ENCODE assay signal across 11 cellular contexts in genomic region chr13:40640845-40641458, GRCh38. TPM values are rescaled to one million over a fixed set of nuclear protein-coding genes. Genes with fewer than 3 reads are reported as not detected.
A peak's percentile ranks its signal among the peaks of the same experiment; 100 is the strongest.
DNase-seq lines count a peak whose midpoint lies in the region; ATAC-seq and TF ChIP-seq lines count a peak whose summit lies in the region.
"Had no signal": no experiment of that assay in that cellular context is flagged by ENCODE, and none has a peak within 500 bp of the region (broad histone marks: within the 10 kb centered on the region; RNA-seq: fewer than 3 reads in every experiment).

No MANE protein-coding gene starts in this region.

- no peaks in the 10 kb centered on the region for H3K9me3 ChIP-seq in CD8-positive, alpha-beta memory T cell (ENCODE audit: low read length)
- H3K9me3 ChIP-seq: HAP-1 had no signal

- CTCF ChIA-PET in CD8-positive, alpha-beta memory T cell (lab: Charles Lee) = interaction anchor here (1.4 kb wide), 1 partner anchor 60 kb away, joined by 4 read pairs; no protein-coding TSS in a partner anchor

- H3K27ac Mint-ChIP-seq in CD8-positive, alpha-beta memory T cell = peak overlapping the region in 7 of 8 donors; percentile 12 to 85 (median 74)

- POLR2A ChIA-PET in CD8-positive, alpha-beta memory T cell (lab: Charles Lee) = no interaction called here

- H3K4me3 ChIP-seq in CD8-positive, alpha-beta memory T cell (ENCODE audit: low read length) = no peak overlapping the region
- H3K4me3 ChIP-seq: HAP-1 had no signal

- no peaks in the 10 kb centered on the region for H3K9me3 Mint-ChIP-seq in CD8-positive, alpha-beta memory T cell

- no peaks in the 10 kb centered on the region for H3K27me3 ChIP-seq in CD8-positive, alpha-beta memory T cell (ENCODE audit: insufficient read depth, low read length, poor library complexity, severe bottlenecking)

- no peak for ATAC-seq in HG03280 (IDR thresholded peaks at IDR 0.05; ENCODE audit: unreplicated experiment)

- H3K27me3 Mint-ChIP-seq in CD8-positive, alpha-beta memory T cell = no peaks in the 10 kb centered on the region

- peaks cover 82 to 94% (median 94%) of the 10 kb centered on the region in 3 donors for H3K4me1 Mint-ChIP-seq in CD8-positive, alpha-beta memory T cell

- no peaks in the 10 kb centered on the region for H3K36me3 ChIP-seq in CD8-positive, alpha-beta memory T cell (ENCODE audit: insufficient read depth, low read length)
- H3K36me3 ChIP-seq: HAP-1 had no signal

- DNase-seq in CD8-positive, alpha-beta memory T cell = no peak
- DNase-seq in NCI-H226 (peak; percentile 63), islet precursor cell (peak; percentile 12), SHP77 (lab: John Stamatoyannopoulos, UW) (no peak), GM20000 (ENCODE audit: low spot score) (no peak), ureter (ENCODE audit: low spot score) (no peak)
- peak; percentile 42 to 53 for DNase-seq in activated T-cell treated with anti-CD3 and anti-CD28 coated beads, Interleukin-2, amount 50 U/mL, for 48 hours
- DNase-seq: IMR-90 had no signal

- peaks cover 93% of the 10 kb centered on the region for H3K4me1 ChIP-seq in CD8-positive, alpha-beta memory T cell (ENCODE audit: insufficient read depth, low read length)

- peak overlapping the region in 6 of 7 donors; percentile 54 to 79 (median 68) for H3K4me3 Mint-ChIP-seq in CD8-positive, alpha-beta memory T cell

- H3K36me3 Mint-ChIP-seq in CD8-positive, alpha-beta memory T cell = peaks cover 0 to 28% (median 8%) of the 10 kb centered on the region in 3 donors

- H3K27ac ChIP-seq in CD8-positive, alpha-beta memory T cell (ENCODE audit: low read depth, low read length) = no peak overlapping the region
- H3K27ac ChIP-seq: C4-2B had no signal

- no peak for TF ChIP-seq CTCF in GM20000 (IDR thresholded peaks at IDR 0.05; ENCODE audit: extremely low read depth, missing control alignments)

RNA-seq across cellular contexts. Expression of gene FOXO1, which starts 25.5 kb away (rescaled TPM):
- 10 to 100 TPM; 32.6 to 32.9 TPM for total RNA-seq in CD8-positive, alpha-beta memory T cell
- 56.2 TPM for polyA plus RNA-seq in CD8-positive, alpha-beta memory T cell
- total RNA-seq in ureter = 31.4 TPM

Comparison
In these comparisons a context has a peak if more than half of its experiments do, and no peak if none do; other contexts are left out.
1. DNase-seq: peak in NCI-H226 (single experiment), activated T-cell treated with anti-CD3 and anti-CD28 coated beads, Interleukin-2, amount 50 U/mL, for 48 hours (2 of 2) and islet precursor cell (single experiment); none in CD8-positive, alpha-beta memory T cell (0 of 5), SHP77 (0 of 2), GM20000 (single experiment) and ureter (single experiment).